Comparison of ENCODE assay signal across 8 cellular contexts in the genomic region with DNA sequence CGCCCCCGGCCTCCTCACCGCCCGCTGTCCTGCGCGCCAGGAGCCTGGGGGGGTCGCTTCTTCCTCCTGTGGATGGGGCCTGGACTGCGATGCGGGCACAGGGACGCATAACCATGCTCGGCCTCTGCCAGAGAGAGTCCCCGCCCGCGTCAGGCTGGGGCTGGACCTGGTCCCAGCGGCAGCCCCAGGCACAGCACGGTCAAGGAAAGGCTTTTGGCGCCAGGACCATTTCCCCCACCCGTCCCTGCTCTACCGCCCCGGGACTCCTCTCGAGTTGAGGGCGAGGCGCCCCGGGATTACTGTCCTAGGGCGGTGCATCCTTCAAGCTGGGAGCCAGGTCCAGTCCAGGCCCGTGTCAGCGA. TPM values are rescaled to one million over a fixed set of nuclear protein-coding genes. Genes with fewer than 3 reads are reported as not detected.
A peak's percentile ranks its signal among the peaks of the same experiment; 100 is the strongest.
DNase-seq lines count a peak whose midpoint lies in the region; ATAC-seq and TF ChIP-seq lines count a peak whose summit lies in the region.

No MANE protein-coding gene starts in this region.

- H4K91ac ChIP-seq in neuronal stem cell (ENCODE audit: low read depth, low read length, poor library complexity): no peak overlapping the region

- no peaks in the 10 kb centered on the region for H3K9me3 Mint-ChIP-seq in activated CD4-positive, alpha-beta T cell treated with anti-CD3 and anti-CD28 coated beads for 36 hours (ENCODE audit: low read depth)

- CTCF ChIA-PET in activated CD4-positive, alpha-beta T cell treated with anti-CD3 and anti-CD28 coated beads for 36 hours (lab: Charles Lee): interaction anchor here (1.1 to 4.9 kb wide), 7 partner anchors 13 to 198 kb away, joined by 3 to 47 read pairs (median 6); no protein-coding TSS in a partner anchor

- peaks cover 5% of the 10 kb centered on the region for H3K79me1 ChIP-seq in neuronal stem cell (ENCODE audit: low read depth, low read length)

- WGBS in neuronal stem cell (ENCODE audit: extremely low coverage in 2 of 2, insufficient read length in 2 of 2, insufficient replicate concordance in 1 of 2), 2 donors: no CpG with 5 or more reads among the region's 27 CpGs

- H3K9ac ChIP-seq in OCI-LY1 (ENCODE audit: low read length) (peak overlapping the region; percentile 89), neuronal stem cell (ENCODE audit: low read depth, low read length, poor library complexity) (peak overlapping the region; percentile 90)

- H3K18ac ChIP-seq in neuronal stem cell (ENCODE audit: low read length): peak overlapping the region; percentile 97

- H2AFZ ChIP-seq in OCI-LY1 (ENCODE audit: low read length) (no peak overlapping the region), neuronal stem cell (ENCODE audit: low read length) (peak overlapping the region; percentile 91)

- H3K14ac ChIP-seq in neuronal stem cell (ENCODE audit: low read length): no peak overlapping the region

- intact Hi-C loops in activated CD4-positive, alpha-beta T cell treated with anti-CD3 and anti-CD28 coated beads for 36 hours (cut with DNase I, micrococcal nuclease): loop anchor here (1.0 to 10.0 kb wide), 5 partner anchors 73 to 664 kb away; a partner anchor contains a TSS

- peaks cover 27% of the 10 kb centered on the region for H3K36me3 ChIP-seq in OCI-LY1 (ENCODE audit: insufficient read depth, low read length)
- H3K36me3 ChIP-seq in neuronal stem cell (replicated peaks in 1 of 2; ENCODE audit: control insufficient read depth in 2 of 2, insufficient read depth in 2 of 2, low read length in 2 of 2): peaks cover 9 to 38% of the 10 kb centered on the region in 2 donors

- H3K27ac ChIP-seq in OCI-LY1 (ENCODE audit: low read depth, low read length, poor library complexity, severe bottlenecking): peak overlapping the region; percentile 80
- no peak overlapping the region for H3K27ac ChIP-seq in neuronal stem cell (replicated peaks; ENCODE audit: low read length)

- H3K4me1 Mint-ChIP-seq in activated CD4-positive, alpha-beta T cell treated with anti-CD3 and anti-CD28 coated beads for 36 hours: peaks cover 33% of the 10 kb centered on the region

- TF ChIP-seq CTCF in OCI-LY1 (IDR thresholded peaks at IDR 0.05; ENCODE audit: low read length) (no peak), epithelial cell of esophagus (IDR thresholded peaks at IDR 0.05; ENCODE audit: insufficient read depth, low read depth, low read length, missing control alignments) (no peak)

- no peak overlapping the region for H2BK12ac ChIP-seq in neuronal stem cell (ENCODE audit: low read length)

- H3K36me3 Mint-ChIP-seq in activated CD4-positive, alpha-beta T cell treated with anti-CD3 and anti-CD28 coated beads for 36 hours (ENCODE audit: low read depth): peaks cover 15% of the 10 kb centered on the region

- peak overlapping the region; percentile 30 for H2BK15ac ChIP-seq in neuronal stem cell (ENCODE audit: low read length)

- H2BK5ac ChIP-seq in neuronal stem cell (ENCODE audit: low read length): peak overlapping the region; percentile 91

- H3K4me2 ChIP-seq in OCI-LY1 (ENCODE audit: low read length) (peak overlapping the region; percentile 97), neuronal stem cell (ENCODE audit: insufficient read depth, low read length, poor library complexity, severe bottlenecking) (peak overlapping the region; percentile 79)

- H3F3A ChIP-seq in OCI-LY1 (ENCODE audit: insufficient read depth, low read length): no peaks in the 10 kb centered on the region

- H3K9me2 ChIP-seq in OCI-LY1 (ENCODE audit: low read depth, low read length): no peaks in the 10 kb centered on the region

- no peak overlapping the region for H4K8ac ChIP-seq in neuronal stem cell (ENCODE audit: low read depth, low read length)

- POLR2A ChIA-PET in activated CD4-positive, alpha-beta T cell treated with anti-CD3 and anti-CD28 coated beads for 36 hours (lab: Charles Lee): interaction anchor here (1.3 kb wide), 1 partner anchor 115 kb away, joined by 5 read pairs; a partner anchor contains a TSS

- H3K27me3 ChIP-seq in OCI-LY1 (ENCODE audit: insufficient read depth, low read length) (no peaks in the 10 kb centered on the region), neuronal stem cell (ENCODE audit: control insufficient read depth in 3 of 3, insufficient read depth in 3 of 3, low read depth in 1 of 3, low read length in 3 of 3) (peaks cover 0 to 1% (median 0%) of the 10 kb centered on the region in 3 experiments)

- H3K79me2 ChIP-seq in OCI-LY1 (ENCODE audit: insufficient read depth, low read length): no peaks in the 10 kb centered on the region

- no peaks in the 10 kb centered on the region for H3K27me3 Mint-ChIP-seq in activated CD4-positive, alpha-beta T cell treated with anti-CD3 and anti-CD28 coated beads for 36 hours

- no peak overlapping the region for H3K27ac Mint-ChIP-seq in activated CD4-positive, alpha-beta T cell treated with anti-CD3 and anti-CD28 coated beads for 36 hours

- H3K4me3 Mint-ChIP-seq in activated CD4-positive, alpha-beta T cell treated with anti-CD3 and anti-CD28 coated beads for 36 hours: peak overlapping the region; percentile 85

- H3K4me1 ChIP-seq in OCI-LY1 (ENCODE audit: insufficient read depth, low read length, severe bottlenecking) (peaks cover 42% of the 10 kb centered on the region), neuronal stem cell (ENCODE audit: control insufficient read depth in 2 of 2, insufficient read depth in 1 of 2, low read depth in 1 of 2, low read length in 2 of 2) (peaks cover 12 to 16% of the 10 kb centered on the region in 2 donors)

- H3K4me3 ChIP-seq in OCI-LY1 (ENCODE audit: low read depth, low read length, poor library complexity, severe bottlenecking) (peak overlapping the region; percentile 87), epithelial cell of esophagus (ENCODE audit: low read length) (peak overlapping the region; percentile 65), neuronal stem cell (ENCODE audit: low read length in 2 of 2) (peak overlapping the region; percentile 89 to 98)

- no peak overlapping the region for H2BK120ac ChIP-seq in neuronal stem cell (ENCODE audit: low read depth, low read length)

- H3K9me3 ChIP-seq in OCI-LY1 (ENCODE audit: low read length): no peaks in the 10 kb centered on the region
- H3K9me3 ChIP-seq in neuronal stem cell (replicated peaks in 1 of 2; ENCODE audit: control insufficient read depth in 2 of 2, insufficient read depth in 1 of 2, low read depth in 1 of 2, low read length in 2 of 2): no peaks in the 10 kb centered on the region

- H3K4ac ChIP-seq in neuronal stem cell (ENCODE audit: low read length): no peak overlapping the region

- peak overlapping the region; percentile 87 for H3K23ac ChIP-seq in neuronal stem cell (ENCODE audit: low read depth, low read length, poor library complexity)

- no peak for DNase-seq in activated CD4-positive, alpha-beta T cell treated with anti-CD3 and anti-CD28 coated beads for 36 hours
- DNase-seq in activated CD4-positive, alpha-beta T cell treated with anti-CD3 and anti-CD28 coated beads, Interleukin-2, amount 50 U/mL, for 48 hours: no peak
- DNase-seq in epithelial cell of esophagus (ENCODE audit: low read depth) (no peak), neuronal stem cell (ENCODE audit: low spot score) (no peak), mesenteric fat pad (ENCODE audit: low spot score) (no peak), activated gamma-delta T cell treated with Interleukin-2 at 50 U/mL for 16 hours (no peak)
- DNase-seq in activated CD4-positive, CD25-positive, alpha-beta regulatory T cell treated with anti-CD3 and anti-CD28 coated beads, Interleukin-2, amount 50 U/mL, for 72 hours: no peak

- no peak for ATAC-seq in activated CD4-positive, alpha-beta T cell treated with anti-CD3 and anti-CD28 coated beads for 36 hours

- no peaks in the 10 kb centered on the region for H4K20me1 ChIP-seq in OCI-LY1 (ENCODE audit: insufficient read depth, low read length)

- H2AK5ac ChIP-seq in neuronal stem cell (ENCODE audit: low read depth, low read length): peak overlapping the region; percentile 78

RNA-seq across cellular contexts. Expression of a gene that starts 0.4 kb away (rescaled TPM):
- total RNA-seq in activated CD4-positive, alpha-beta T cell treated with anti-CD3 and anti-CD28 coated beads for 36 hours: 10 to 100 TPM; 21.3 to 27.2 TPM
- polyA plus RNA-seq in neuronal stem cell (2013, experiment 1 of 2): 32.1 TPM
- 29.6 TPM for polyA plus RNA-seq in neuronal stem cell (2013, experiment 2 of 2)
- total RNA-seq in mesenteric fat pad: 7.2 TPM

RNA-seq across cellular contexts. Expression of a gene that starts 7.7 kb away (rescaled TPM):
- 100 to 1,000 TPM; 266 to 362 TPM for total RNA-seq in activated CD4-positive, alpha-beta T cell treated with anti-CD3 and anti-CD28 coated beads for 36 hours
- polyA plus RNA-seq in neuronal stem cell (2013, experiment 1 of 2): 147 TPM
- 145 TPM for polyA plus RNA-seq in neuronal stem cell (2013, experiment 2 of 2)
- 110 TPM for total RNA-seq in mesenteric fat pad

RNA-seq across cellular contexts. Expression of a gene that starts 7.8 kb away (rescaled TPM):
- 10 to 100 TPM; 10.9 to 21.0 TPM for total RNA-seq in activated CD4-positive, alpha-beta T cell treated with anti-CD3 and anti-CD28 coated beads for 36 hours
- polyA plus RNA-seq in neuronal stem cell (2013, experiment 1 of 2): 18.1 TPM
- polyA plus RNA-seq in neuronal stem cell (2013, experiment 2 of 2): 18.6 TPM
- total RNA-seq in mesenteric fat pad: 23.1 TPM

RNA-seq across cellular contexts. Expression of a gene that starts 40.1 kb away (rescaled TPM):
- 10 to 100 TPM; 74.5 to 92.1 TPM for total RNA-seq in activated CD4-positive, alpha-beta T cell treated with anti-CD3 and anti-CD28 coated beads for 36 hours
- polyA plus RNA-seq in neuronal stem cell (2013, experiment 1 of 2): 131 TPM
- 132 TPM for polyA plus RNA-seq in neuronal stem cell (2013, experiment 2 of 2)
- total RNA-seq in mesenteric fat pad: 90.9 TPM

RNA-seq across cellular contexts. Expression of a gene that starts 46.4 kb away (rescaled TPM):
- total RNA-seq in activated CD4-positive, alpha-beta T cell treated with anti-CD3 and anti-CD28 coated beads for 36 hours: 10 to 100 TPM; 43.8 to 62.0 TPM
- polyA plus RNA-seq in neuronal stem cell (2013, experiment 1 of 2): 26.4 TPM
- polyA plus RNA-seq in neuronal stem cell (2013, experiment 2 of 2): 20.9 TPM
- total RNA-seq in mesenteric fat pad: 8.2 TPM
